In genomic region chr9:128094166-128094949, GRCh38 we compare ENCODE assay signal across 8 cellular contexts. TPM values are rescaled to one million over a fixed set of nuclear protein-coding genes. Genes with fewer than 3 reads are reported as not detected.
DNase-seq lines count a peak whose midpoint lies in the region; ATAC-seq and TF ChIP-seq lines count a peak whose summit lies in the region.

No MANE protein-coding gene starts in this region.

- DNase-seq in GM12864 (ENCODE audit: low read depth), result peak; percentile 58
- peak; percentile 92 for DNase-seq in NCI-H1436 treated with DMSO at 0.1 percent for 48 hours (lab: John Stamatoyannopoulos, UW)
- peak; percentile 86 for DNase-seq in T-helper 2 cell treated with Interferon-gamma antibody and Interleukin-4, amounts not matched to agents 5 μg/mL and 100 μg/mL, for 36 hours (ENCODE audit: low spot score)
- DNase-seq in astrocyte of the hippocampus (ENCODE audit: low read depth, low spot score), result peak; percentile 98
- DNase-seq in right cardiac atrium, result peak; percentile 91 to 96 (median 94)
- DNase-seq in retina, result peak; percentile 88
- peak; percentile 93 to 95 for DNase-seq in aorta

- H3K4me3 ChIP-seq in GM12864 (ENCODE audit: low read depth, low read length) (no peak overlapping the region), right cardiac atrium (ENCODE audit: low read length) (peak overlapping the region; percentile 9), aorta (ENCODE audit: low read length in 2 of 2) (no peak overlapping the region)

- H3K27me3 ChIP-seq in right cardiac atrium (ENCODE audit: control insufficient read depth, insufficient read depth), result no peaks in the 10 kb centered on the region
- no peaks in the 10 kb centered on the region for H3K27me3 ChIP-seq in aorta (ENCODE audit: control insufficient read depth in 1 of 2, insufficient read depth in 2 of 2, low read length in 1 of 2)

- H3K4me1 Mint-ChIP-seq in T-helper 2 cell treated with Interferon-gamma antibody and Interleukin-4, amounts not matched to agents 5 μg/mL and 100 μg/mL, for 36 hours (ENCODE audit: low read depth), result peaks cover 55% of the 10 kb centered on the region

- ATAC-seq in HG02759 (IDR thresholded peaks at IDR 0.05; ENCODE audit: unreplicated experiment) (peak; percentile 93), right cardiac atrium (peak; percentile 86 to 87), aorta (ENCODE audit: low FRiP score) (peak; percentile 86)

- TF ChIP-seq CTCF in GM12864 (IDR thresholded peaks at IDR 0.05; ENCODE audit: low read depth, low read length, missing control alignments), result no peak

- intact Hi-C loops in right cardiac atrium (cut with DNase I) (no loop called here), aorta (cut with DNase I) (no loop called here)

- H3K36me3 ChIP-seq in aorta (ENCODE audit: control insufficient read depth in 1 of 2, insufficient read depth in 2 of 2, low read length in 1 of 2), result no peaks in the 10 kb centered on the region

- no peaks in the 10 kb centered on the region for H3K9me3 Mint-ChIP-seq in T-helper 2 cell treated with Interferon-gamma antibody and Interleukin-4, amounts not matched to agents 5 μg/mL and 100 μg/mL, for 36 hours

- H3K4me1 ChIP-seq in right cardiac atrium (ENCODE audit: control insufficient read depth, insufficient read depth, low read length) (peaks cover 28% of the 10 kb centered on the region), aorta (ENCODE audit: control insufficient read depth in 1 of 2, insufficient read depth in 2 of 2, low read length in 2 of 2) (peaks cover 3 to 5% of the 10 kb centered on the region in 2 donors)

- H3K27me3 Mint-ChIP-seq in T-helper 2 cell treated with Interferon-gamma antibody and Interleukin-4, amounts not matched to agents 5 μg/mL and 100 μg/mL, for 36 hours (ENCODE audit: low read depth), result no peaks in the 10 kb centered on the region

- H3K27ac ChIP-seq in right cardiac atrium (ENCODE audit: low read length) (peak overlapping the region; percentile 98), aorta (ENCODE audit: low read depth in 1 of 2, low read length in 2 of 2) (peak overlapping the region; percentile 59 to 98)

- 10% methylated on average over 8 of the region's 8 CpGs for WGBS in right cardiac atrium
- 6 to 8% methylated on average over 8 of the region's 8 CpGs for WGBS in aorta, 2 donors

- peaks cover 12% of the 10 kb centered on the region for H3K36me3 Mint-ChIP-seq in T-helper 2 cell treated with Interferon-gamma antibody and Interleukin-4, amounts not matched to agents 5 μg/mL and 100 μg/mL, for 36 hours (ENCODE audit: low read depth)

- H3K27ac Mint-ChIP-seq in T-helper 2 cell treated with Interferon-gamma antibody and Interleukin-4, amounts not matched to agents 5 μg/mL and 100 μg/mL, for 36 hours, result peak overlapping the region; percentile 85

- H3K4me3 Mint-ChIP-seq in T-helper 2 cell treated with Interferon-gamma antibody and Interleukin-4, amounts not matched to agents 5 μg/mL and 100 μg/mL, for 36 hours, result peak overlapping the region; percentile 52

- no peaks in the 10 kb centered on the region for H3K9me3 ChIP-seq in right cardiac atrium (ENCODE audit: control insufficient read depth, low read length)
- no peaks in the 10 kb centered on the region for H3K9me3 ChIP-seq in aorta (ENCODE audit: control insufficient read depth, low read length)

RNA-seq across cellular contexts. Expression of gene SLC25A25, which starts 26.3 kb away (rescaled TPM):
- total RNA-seq in right cardiac atrium (10 to 100 TPM in 1 of 4 donors, 1 to 10 TPM in 3; 6.3 to 16.1 (median 7.0) TPM), aorta (10 to 100 TPM; 16.3 to 40.9 TPM)
- polyA plus RNA-seq in right cardiac atrium (5.8 TPM), aorta (10 to 100 TPM in 1 of 2 donors, 1 to 10 TPM in 1; 9.8 to 14.3 TPM)

RNA-seq across cellular contexts. Expression of gene NAIF1, which starts 27.2 kb away (rescaled TPM):
- 1 to 10 TPM; 6.1 to 8.7 (median 6.4) TPM for total RNA-seq in right cardiac atrium
- polyA plus RNA-seq in right cardiac atrium, result 5.0 TPM
- total RNA-seq in aorta, result 10 to 100 TPM in 1 of 2 donors, 1 to 10 TPM in 1; 5.4 to 10.4 TPM
- polyA plus RNA-seq in aorta, result 1 to 10 TPM; 7.0 to 8.9 TPM

RNA-seq across cellular contexts. Expression of gene PTGES2, which starts 33.2 kb away (rescaled TPM):
- total RNA-seq in right cardiac atrium, result 100 to 1,000 TPM; 122 to 128 (median 126) TPM
- 162 TPM for polyA plus RNA-seq in right cardiac atrium
- total RNA-seq in aorta, result 10 to 100 TPM; 37.1 to 38.5 TPM
- polyA plus RNA-seq in aorta, result 10 to 100 TPM; 29.9 to 56.2 TPM

RNA-seq across cellular contexts. Expression of gene LCN2, which starts 54.9 kb away (rescaled TPM):
- not detected for total RNA-seq in right cardiac atrium
- polyA plus RNA-seq in right cardiac atrium, result 0.16 TPM
- 1 to 10 TPM in 1 of 2 donors, under 1 TPM in 1; 0.84 to 1.1 TPM for total RNA-seq in aorta
- polyA plus RNA-seq in aorta, result 1 to 10 TPM in 1 of 2 donors, under 1 TPM in 1; 0.90 to 5.6 TPM
